3 cellular contexts compared by ENCODE assay signal in the genomic region with DNA sequence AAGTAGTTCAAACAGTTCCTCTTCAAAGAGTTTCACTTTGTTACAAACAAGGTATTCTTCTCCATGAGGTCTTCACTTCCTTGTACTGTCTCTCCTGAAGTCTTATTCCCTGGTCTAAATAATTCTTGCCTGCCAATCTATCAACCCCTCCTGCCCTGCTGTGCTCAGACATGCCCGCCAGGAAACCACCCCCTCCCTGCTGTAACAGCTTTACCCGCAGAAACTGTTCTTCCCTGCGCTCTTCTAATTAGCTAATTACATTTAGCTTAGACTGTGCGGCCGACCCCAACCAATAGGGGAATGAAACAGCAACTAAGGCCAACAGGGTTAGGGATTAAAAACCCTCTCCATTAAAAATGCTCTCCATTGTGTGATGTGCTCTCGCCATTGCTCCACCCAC.
TF ChIP-seq lines count a peak whose summit lies in the region.

No MANE protein-coding gene starts in this region.

TF ChIP-seq in SK-N-SH, 30 proteins besides CTCF, POLR2A, EP300 and RAD21 (continues in another document):
- TF ChIP-seq, protein P1, sequence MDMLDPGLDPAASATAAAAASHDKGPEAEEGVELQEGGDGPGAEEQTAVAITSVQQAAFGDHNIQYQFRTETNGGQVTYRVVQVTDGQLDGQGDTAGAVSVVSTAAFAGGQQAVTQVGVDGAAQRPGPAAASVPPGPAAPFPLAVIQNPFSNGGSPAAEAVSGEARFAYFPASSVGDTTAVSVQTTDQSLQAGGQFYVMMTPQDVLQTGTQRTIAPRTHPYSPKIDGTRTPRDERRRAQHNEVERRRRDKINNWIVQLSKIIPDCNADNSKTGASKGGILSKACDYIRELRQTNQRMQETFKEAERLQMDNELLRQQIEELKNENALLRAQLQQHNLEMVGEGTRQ (IDR thresholded peaks at IDR 0.05; ENCODE audit: borderline replicate concordance, low read depth, low read length): no peak
- TF ChIP-seq EZH2phosphoT487 (IDR thresholded peaks at IDR 0.05; ENCODE audit: borderline replicate concordance, low read depth) (no peak), NRF1 (IDR thresholded peaks at IDR 0.05; ENCODE audit: low read depth, low read length) (no peak), RFX5 (IDR thresholded peaks at IDR 0.05; ENCODE audit: low read length) (no peak), TEAD4 (IDR thresholded peaks at IDR 0.05; ENCODE audit: borderline replicate concordance, insufficient read depth) (no peak), GABPA (IDR thresholded peaks at IDR 0.05; ENCODE audit: low read depth) (no peak), YY1 (IDR thresholded peaks at IDR 0.05; ENCODE audit: low read depth) (no peak), TAF1 (IDR thresholded peaks at IDR 0.05; ENCODE audit: borderline replicate concordance, low read depth, low read length) (no peak), RXRA (IDR thresholded peaks at IDR 0.05; ENCODE audit: borderline replicate concordance, low read depth) (no peak), POLR2AphosphoS5 (IDR thresholded peaks at IDR 0.05; ENCODE audit: low read depth, low read length) (no peak)
- TF ChIP-seq, protein P2, sequence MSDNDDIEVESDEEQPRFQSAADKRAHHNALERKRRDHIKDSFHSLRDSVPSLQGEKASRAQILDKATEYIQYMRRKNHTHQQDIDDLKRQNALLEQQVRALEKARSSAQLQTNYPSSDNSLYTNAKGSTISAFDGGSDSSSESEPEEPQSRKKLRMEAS (IDR thresholded peaks at IDR 0.05; ENCODE audit: low read depth): no peak
- TF ChIP-seq, protein P3, sequence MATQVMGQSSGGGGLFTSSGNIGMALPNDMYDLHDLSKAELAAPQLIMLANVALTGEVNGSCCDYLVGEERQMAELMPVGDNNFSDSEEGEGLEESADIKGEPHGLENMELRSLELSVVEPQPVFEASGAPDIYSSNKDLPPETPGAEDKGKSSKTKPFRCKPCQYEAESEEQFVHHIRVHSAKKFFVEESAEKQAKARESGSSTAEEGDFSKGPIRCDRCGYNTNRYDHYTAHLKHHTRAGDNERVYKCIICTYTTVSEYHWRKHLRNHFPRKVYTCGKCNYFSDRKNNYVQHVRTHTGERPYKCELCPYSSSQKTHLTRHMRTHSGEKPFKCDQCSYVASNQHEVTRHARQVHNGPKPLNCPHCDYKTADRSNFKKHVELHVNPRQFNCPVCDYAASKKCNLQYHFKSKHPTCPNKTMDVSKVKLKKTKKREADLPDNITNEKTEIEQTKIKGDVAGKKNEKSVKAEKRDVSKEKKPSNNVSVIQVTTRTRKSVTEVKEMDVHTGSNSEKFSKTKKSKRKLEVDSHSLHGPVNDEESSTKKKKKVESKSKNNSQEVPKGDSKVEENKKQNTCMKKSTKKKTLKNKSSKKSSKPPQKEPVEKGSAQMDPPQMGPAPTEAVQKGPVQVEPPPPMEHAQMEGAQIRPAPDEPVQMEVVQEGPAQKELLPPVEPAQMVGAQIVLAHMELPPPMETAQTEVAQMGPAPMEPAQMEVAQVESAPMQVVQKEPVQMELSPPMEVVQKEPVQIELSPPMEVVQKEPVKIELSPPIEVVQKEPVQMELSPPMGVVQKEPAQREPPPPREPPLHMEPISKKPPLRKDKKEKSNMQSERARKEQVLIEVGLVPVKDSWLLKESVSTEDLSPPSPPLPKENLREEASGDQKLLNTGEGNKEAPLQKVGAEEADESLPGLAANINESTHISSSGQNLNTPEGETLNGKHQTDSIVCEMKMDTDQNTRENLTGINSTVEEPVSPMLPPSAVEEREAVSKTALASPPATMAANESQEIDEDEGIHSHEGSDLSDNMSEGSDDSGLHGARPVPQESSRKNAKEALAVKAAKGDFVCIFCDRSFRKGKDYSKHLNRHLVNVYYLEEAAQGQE (IDR thresholded peaks at IDR 0.05; ENCODE audit: low read depth, low read length): no peak
- TF ChIP-seq, protein P4, sequence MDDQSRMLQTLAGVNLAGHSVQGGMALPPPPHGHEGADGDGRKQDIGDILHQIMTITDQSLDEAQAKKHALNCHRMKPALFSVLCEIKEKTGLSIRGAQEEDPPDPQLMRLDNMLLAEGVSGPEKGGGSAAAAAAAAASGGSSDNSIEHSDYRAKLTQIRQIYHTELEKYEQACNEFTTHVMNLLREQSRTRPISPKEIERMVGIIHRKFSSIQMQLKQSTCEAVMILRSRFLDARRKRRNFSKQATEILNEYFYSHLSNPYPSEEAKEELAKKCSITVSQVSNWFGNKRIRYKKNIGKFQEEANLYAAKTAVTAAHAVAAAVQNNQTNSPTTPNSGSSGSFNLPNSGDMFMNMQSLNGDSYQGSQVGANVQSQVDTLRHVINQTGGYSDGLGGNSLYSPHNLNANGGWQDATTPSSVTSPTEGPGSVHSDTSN (IDR thresholded peaks at IDR 0.05): no peak

TF ChIP-seq in SK-N-SH treated with all-trans-retinoic acid at 6 μM for 48 hours, 23 proteins besides CTCF, POLR2A, EP300 and RAD21:
- TF ChIP-seq, protein P5, sequence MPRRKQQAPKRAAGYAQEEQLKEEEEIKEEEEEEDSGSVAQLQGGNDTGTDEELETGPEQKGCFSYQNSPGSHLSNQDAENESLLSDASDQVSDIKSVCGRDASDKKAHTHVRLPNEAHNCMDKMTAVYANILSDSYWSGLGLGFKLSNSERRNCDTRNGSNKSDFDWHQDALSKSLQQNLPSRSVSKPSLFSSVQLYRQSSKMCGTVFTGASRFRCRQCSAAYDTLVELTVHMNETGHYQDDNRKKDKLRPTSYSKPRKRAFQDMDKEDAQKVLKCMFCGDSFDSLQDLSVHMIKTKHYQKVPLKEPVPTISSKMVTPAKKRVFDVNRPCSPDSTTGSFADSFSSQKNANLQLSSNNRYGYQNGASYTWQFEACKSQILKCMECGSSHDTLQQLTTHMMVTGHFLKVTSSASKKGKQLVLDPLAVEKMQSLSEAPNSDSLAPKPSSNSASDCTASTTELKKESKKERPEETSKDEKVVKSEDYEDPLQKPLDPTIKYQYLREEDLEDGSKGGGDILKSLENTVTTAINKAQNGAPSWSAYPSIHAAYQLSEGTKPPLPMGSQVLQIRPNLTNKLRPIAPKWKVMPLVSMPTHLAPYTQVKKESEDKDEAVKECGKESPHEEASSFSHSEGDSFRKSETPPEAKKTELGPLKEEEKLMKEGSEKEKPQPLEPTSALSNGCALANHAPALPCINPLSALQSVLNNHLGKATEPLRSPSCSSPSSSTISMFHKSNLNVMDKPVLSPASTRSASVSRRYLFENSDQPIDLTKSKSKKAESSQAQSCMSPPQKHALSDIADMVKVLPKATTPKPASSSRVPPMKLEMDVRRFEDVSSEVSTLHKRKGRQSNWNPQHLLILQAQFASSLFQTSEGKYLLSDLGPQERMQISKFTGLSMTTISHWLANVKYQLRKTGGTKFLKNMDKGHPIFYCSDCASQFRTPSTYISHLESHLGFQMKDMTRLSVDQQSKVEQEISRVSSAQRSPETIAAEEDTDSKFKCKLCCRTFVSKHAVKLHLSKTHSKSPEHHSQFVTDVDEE (CRISPR knock-in tag; IDR thresholded peaks at IDR 0.05): no peak
- TF ChIP-seq PPARA (CRISPR knock-in tag; IDR thresholded peaks at IDR 0.05; ENCODE audit: borderline replicate concordance) (no peak), TCF4 (CRISPR knock-in tag; IDR thresholded peaks at IDR 0.05; ENCODE audit: borderline replicate concordance) (no peak), CSDC2 (CRISPR knock-in tag; IDR thresholded peaks at IDR 0.05) (no peak), RARB (CRISPR knock-in tag; IDR thresholded peaks at IDR 0.05) (no peak), TOX (CRISPR knock-in tag; IDR thresholded peaks at IDR 0.05; ENCODE audit: borderline replicate concordance) (no peak)
- TF ChIP-seq, protein P6, sequence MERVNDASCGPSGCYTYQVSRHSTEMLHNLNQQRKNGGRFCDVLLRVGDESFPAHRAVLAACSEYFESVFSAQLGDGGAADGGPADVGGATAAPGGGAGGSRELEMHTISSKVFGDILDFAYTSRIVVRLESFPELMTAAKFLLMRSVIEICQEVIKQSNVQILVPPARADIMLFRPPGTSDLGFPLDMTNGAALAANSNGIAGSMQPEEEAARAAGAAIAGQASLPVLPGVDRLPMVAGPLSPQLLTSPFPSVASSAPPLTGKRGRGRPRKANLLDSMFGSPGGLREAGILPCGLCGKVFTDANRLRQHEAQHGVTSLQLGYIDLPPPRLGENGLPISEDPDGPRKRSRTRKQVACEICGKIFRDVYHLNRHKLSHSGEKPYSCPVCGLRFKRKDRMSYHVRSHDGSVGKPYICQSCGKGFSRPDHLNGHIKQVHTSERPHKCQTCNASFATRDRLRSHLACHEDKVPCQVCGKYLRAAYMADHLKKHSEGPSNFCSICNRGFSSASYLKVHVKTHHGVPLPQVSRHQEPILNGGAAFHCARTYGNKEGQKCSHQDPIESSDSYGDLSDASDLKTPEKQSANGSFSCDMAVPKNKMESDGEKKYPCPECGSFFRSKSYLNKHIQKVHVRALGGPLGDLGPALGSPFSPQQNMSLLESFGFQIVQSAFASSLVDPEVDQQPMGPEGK (CRISPR knock-in tag; IDR thresholded peaks at IDR 0.05; ENCODE audit: borderline replicate concordance): no peak
TF ChIP-seq in SK-N-SH treated with all-trans-retinoic acid at 6 μM for 48 hours: peak in this region for 0.

TF ChIP-seq in K562, 482 proteins besides CTCF, POLR2A, EP300 and RAD21:
- no peak for TF ChIP-seq GTF2F1 (IDR thresholded peaks at IDR 0.05; ENCODE audit: low read depth, low read length)
- TF ChIP-seq, protein P7, sequence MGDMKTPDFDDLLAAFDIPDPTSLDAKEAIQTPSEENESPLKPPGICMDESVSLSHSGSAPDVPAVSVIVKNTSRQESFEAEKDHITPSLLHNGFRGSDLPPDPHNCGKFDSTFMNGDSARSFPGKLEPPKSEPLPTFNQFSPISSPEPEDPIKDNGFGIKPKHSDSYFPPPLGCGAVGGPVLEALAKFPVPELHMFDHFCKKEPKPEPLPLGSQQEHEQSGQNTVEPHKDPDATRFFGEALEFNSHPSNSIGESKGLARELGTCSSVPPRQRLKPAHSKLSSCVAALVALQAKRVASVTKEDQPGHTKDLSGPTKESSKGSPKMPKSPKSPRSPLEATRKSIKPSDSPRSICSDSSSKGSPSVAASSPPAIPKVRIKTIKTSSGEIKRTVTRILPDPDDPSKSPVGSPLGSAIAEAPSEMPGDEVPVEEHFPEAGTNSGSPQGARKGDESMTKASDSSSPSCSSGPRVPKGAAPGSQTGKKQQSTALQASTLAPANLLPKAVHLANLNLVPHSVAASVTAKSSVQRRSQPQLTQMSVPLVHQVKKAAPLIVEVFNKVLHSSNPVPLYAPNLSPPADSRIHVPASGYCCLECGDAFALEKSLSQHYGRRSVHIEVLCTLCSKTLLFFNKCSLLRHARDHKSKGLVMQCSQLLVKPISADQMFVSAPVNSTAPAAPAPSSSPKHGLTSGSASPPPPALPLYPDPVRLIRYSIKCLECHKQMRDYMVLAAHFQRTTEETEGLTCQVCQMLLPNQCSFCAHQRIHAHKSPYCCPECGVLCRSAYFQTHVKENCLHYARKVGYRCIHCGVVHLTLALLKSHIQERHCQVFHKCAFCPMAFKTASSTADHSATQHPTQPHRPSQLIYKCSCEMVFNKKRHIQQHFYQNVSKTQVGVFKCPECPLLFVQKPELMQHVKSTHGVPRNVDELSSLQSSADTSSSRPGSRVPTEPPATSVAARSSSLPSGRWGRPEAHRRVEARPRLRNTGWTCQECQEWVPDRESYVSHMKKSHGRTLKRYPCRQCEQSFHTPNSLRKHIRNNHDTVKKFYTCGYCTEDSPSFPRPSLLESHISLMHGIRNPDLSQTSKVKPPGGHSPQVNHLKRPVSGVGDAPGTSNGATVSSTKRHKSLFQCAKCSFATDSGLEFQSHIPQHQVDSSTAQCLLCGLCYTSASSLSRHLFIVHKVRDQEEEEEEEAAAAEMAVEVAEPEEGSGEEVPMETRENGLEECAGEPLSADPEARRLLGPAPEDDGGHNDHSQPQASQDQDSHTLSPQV (IDR thresholded peaks at IDR 0.05): no peak
- TF ChIP-seq FOXJ3 (CRISPR knock-in tag; IDR thresholded peaks at IDR 0.05): no peak
- no peak for TF ChIP-seq ZKSCAN3 (CRISPR knock-in tag; IDR thresholded peaks at IDR 0.05)
- no peak for TF ChIP-seq MECOM (CRISPR knock-in tag; IDR thresholded peaks at IDR 0.05)
- no peak for TF ChIP-seq MBD2 (IDR thresholded peaks at IDR 0.05; ENCODE audit: borderline replicate concordance, low read depth)
- no peak for TF ChIP-seq ESRRB (CRISPR knock-in tag; IDR thresholded peaks at IDR 0.05; ENCODE audit: borderline replicate concordance)
- TF ChIP-seq ZNF232 (CRISPR knock-in tag; IDR thresholded peaks at IDR 0.05): no peak
- TF ChIP-seq HDAC1 (IDR thresholded peaks at IDR 0.05): no peak
- TF ChIP-seq OTX1 (CRISPR knock-in tag; IDR thresholded peaks at IDR 0.05): no peak
- TF ChIP-seq MTA3 (IDR thresholded peaks at IDR 0.05; ENCODE audit: borderline replicate concordance): no peak
- TF ChIP-seq POLR2G (IDR thresholded peaks at IDR 0.05; ENCODE audit: low read depth, low read length): no peak
- no peak for TF ChIP-seq DIDO1 (tag; IDR thresholded peaks at IDR 0.05; ENCODE audit: low read depth)
- no peak for TF ChIP-seq MTA2 (IDR thresholded peaks at IDR 0.05; ENCODE audit: low read depth)
- TF ChIP-seq, protein P8, sequence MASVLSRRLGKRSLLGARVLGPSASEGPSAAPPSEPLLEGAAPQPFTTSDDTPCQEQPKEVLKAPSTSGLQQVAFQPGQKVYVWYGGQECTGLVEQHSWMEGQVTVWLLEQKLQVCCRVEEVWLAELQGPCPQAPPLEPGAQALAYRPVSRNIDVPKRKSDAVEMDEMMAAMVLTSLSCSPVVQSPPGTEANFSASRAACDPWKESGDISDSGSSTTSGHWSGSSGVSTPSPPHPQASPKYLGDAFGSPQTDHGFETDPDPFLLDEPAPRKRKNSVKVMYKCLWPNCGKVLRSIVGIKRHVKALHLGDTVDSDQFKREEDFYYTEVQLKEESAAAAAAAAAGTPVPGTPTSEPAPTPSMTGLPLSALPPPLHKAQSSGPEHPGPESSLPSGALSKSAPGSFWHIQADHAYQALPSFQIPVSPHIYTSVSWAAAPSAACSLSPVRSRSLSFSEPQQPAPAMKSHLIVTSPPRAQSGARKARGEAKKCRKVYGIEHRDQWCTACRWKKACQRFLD (CRISPR knock-in tag; IDR thresholded peaks at IDR 0.05): no peak
- TF ChIP-seq BRD9 (IDR thresholded peaks at IDR 0.05; ENCODE audit: low read depth, partially characterized antibody): no peak
- no peak for TF ChIP-seq ZC3H4 (CRISPR knock-in tag; IDR thresholded peaks at IDR 0.05; ENCODE audit: borderline replicate concordance)
- TF ChIP-seq NFYB (IDR thresholded peaks at IDR 0.05; ENCODE audit: extremely low read depth, insufficient read length): no peak
- TF ChIP-seq, protein P9, sequence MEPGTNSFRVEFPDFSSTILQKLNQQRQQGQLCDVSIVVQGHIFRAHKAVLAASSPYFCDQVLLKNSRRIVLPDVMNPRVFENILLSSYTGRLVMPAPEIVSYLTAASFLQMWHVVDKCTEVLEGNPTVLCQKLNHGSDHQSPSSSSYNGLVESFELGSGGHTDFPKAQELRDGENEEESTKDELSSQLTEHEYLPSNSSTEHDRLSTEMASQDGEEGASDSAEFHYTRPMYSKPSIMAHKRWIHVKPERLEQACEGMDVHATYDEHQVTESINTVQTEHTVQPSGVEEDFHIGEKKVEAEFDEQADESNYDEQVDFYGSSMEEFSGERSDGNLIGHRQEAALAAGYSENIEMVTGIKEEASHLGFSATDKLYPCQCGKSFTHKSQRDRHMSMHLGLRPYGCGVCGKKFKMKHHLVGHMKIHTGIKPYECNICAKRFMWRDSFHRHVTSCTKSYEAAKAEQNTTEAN (CRISPR knock-in tag; IDR thresholded peaks at IDR 0.05): no peak
- no peak for TF ChIP-seq NCOA6 (IDR thresholded peaks at IDR 0.05)
